Comparison of ENCODE assay signal across 19 cellular contexts in genomic region chr6:155252581-155252980, GRCh38. TPM values are rescaled to one million over a fixed set of nuclear protein-coding genes. Genes with fewer than 3 reads are reported as not detected.
A peak's percentile ranks its signal among the peaks of the same experiment; 100 is the strongest.
DNase-seq lines count a peak whose midpoint lies in the region; ATAC-seq and TF ChIP-seq lines count a peak whose summit lies in the region.
"Had no signal": no experiment of that assay in that cellular context is flagged by ENCODE, and none has a peak within 500 bp of the region (broad histone marks: within the 10 kb centered on the region; RNA-seq: fewer than 3 reads in every experiment).

No MANE protein-coding gene starts in this region.

- H3K79me2 ChIP-seq in SK-N-SH (ENCODE audit: insufficient read depth): no peaks in the 10 kb centered on the region

- no peak for TF ChIP-seq CTCF in HEK293 (tag by site-specific recombination; IDR thresholded peaks at IDR 0.05)
- TF ChIP-seq CTCF in Panc1 (IDR thresholded peaks at IDR 0.05): no peak
- TF ChIP-seq CTCF in SK-N-SH (IDR thresholded peaks at IDR 0.05): no peak
- TF ChIP-seq CTCF in transverse colon (IDR thresholded peaks at IDR 0.05): no peak

- H3F3A ChIP-seq in SK-N-SH (replicated peaks; ENCODE audit: insufficient read depth): peaks cover 10% of the 10 kb centered on the region

- CTCF ChIA-PET in HEK293 (lab: Yijun Ruan, JAX) (interaction anchor here (0.6 to 1.7 kb wide), 5 partner anchors 24 to 577 kb away, joined by 3 to 6 read pairs (median 4); no protein-coding TSS in a partner anchor), Panc1 (lab: Charles Lee) (no interaction called here), SK-N-SH (lab: Yijun Ruan, JAX) (interaction anchor here (0.9 to 4.7 kb wide), 6 partner anchors 12 to 324 kb away, joined by 3 to 28 read pairs (median 4); no protein-coding TSS in a partner anchor)

- WGBS in SK-N-SH (ENCODE audit: low lambda C conversion rate): 94% methylated on average over 8 of the region's 8 CpGs
- WGBS in transverse colon (ENCODE audit: low coverage in 1 of 2), 2 donors: 92 to 95% methylated on average over 2 to 8 of the region's 8 CpGs

- POLR2A ChIA-PET in HEK293 (lab: Yijun Ruan, JAX): no interaction called here
- POLR2A ChIA-PET in Panc1 (lab: Charles Lee): no interaction called here
- POLR2A ChIA-PET in SK-N-SH (lab: Yijun Ruan, JAX): no interaction called here

- H3K4me1 ChIP-seq in HEK293 (ENCODE audit: control insufficient read depth, insufficient read depth, low read length): no peaks in the 10 kb centered on the region
- peaks cover 3% of the 10 kb centered on the region; the same call in 1 of the 2 replicates for H3K4me1 ChIP-seq in Panc1 (ENCODE audit: control insufficient read depth, insufficient read depth, low read length)
- peaks cover 3 to 6% of the 10 kb centered on the region in 2 experiments; a peak in 3 of 4 replicates for H3K4me1 ChIP-seq in SK-N-SH (ENCODE audit: control insufficient read depth in 1 of 2, insufficient read depth in 2 of 2, low read depth in 1 of 2, low read length in 1 of 2)
- H3K4me1 ChIP-seq in transverse colon: no peaks in the 10 kb centered on the region

- TF ChIP-seq EP300 in SK-N-SH (IDR thresholded peaks at IDR 0.05; ENCODE audit: borderline replicate concordance in 1 of 2, low read depth in 1 of 2, low read length in 1 of 2): no peak
- no peak for TF ChIP-seq EP300 in transverse colon (IDR thresholded peaks at IDR 0.05; ENCODE audit: low read depth)

- H3K36me3 ChIP-seq in HEK293 (ENCODE audit: control insufficient read depth in 2 of 2, insufficient read depth in 1 of 2, low read length in 2 of 2): peaks cover 15 to 91% of the 10 kb centered on the region in 2 experiments
- peaks cover 19% of the 10 kb centered on the region for H3K36me3 ChIP-seq in Panc1 (ENCODE audit: control insufficient read depth, insufficient read depth, low read length)
- peaks cover 48 to 72% of the 10 kb centered on the region in 2 experiments for H3K36me3 ChIP-seq in SK-N-SH (replicated peaks in 1 of 2; ENCODE audit: control insufficient read depth in 1 of 2, insufficient read depth in 2 of 2, low read length in 1 of 2)
- H3K36me3 ChIP-seq in transverse colon: peaks cover 0 to 16% (median 3%) of the 10 kb centered on the region in 4 donors

- in situ Hi-C loops in Panc1 (cut with HindIII; ENCODE audit: low pct_unique_long_range_greater_than_20kb, low sequenced_read_pairs) (no loop called here), transverse colon (cut with MboI; ENCODE audit: low pct_ligation_motif_present in 1 of 4, low pct_unique_long_range_greater_than_20kb in 1 of 4, low sequenced_read_pairs in 3 of 4) (loop anchor here in 1 of 4 donors (25.0 kb wide), 1 partner anchor 315 kb away; no protein-coding TSS in a partner anchor)

- no peak for TF ChIP-seq POLR2A in transverse colon (IDR thresholded peaks at IDR 0.05)

- H3K4me2 ChIP-seq in SK-N-SH: no peak overlapping the region
- H3K4me2 ChIP-seq: PC-9 had no signal

- BruUV-seq in Panc1 (replicated peaks; lab: Mats Ljungman, UMichigan): no TSS peak

- intact Hi-C loops in Panc1 (cut with micrococcal nuclease; ENCODE audit: unreplicated experiment): no loop called here
- intact Hi-C loops in head of caudate nucleus (cut with DNase I): no loop called here
- intact Hi-C loops in transverse colon (cut with DNase I; ENCODE audit: low total_unique reads): loop anchor here (5.0 kb wide), 1 partner anchor 75 kb away; no protein-coding TSS in a partner anchor

- H4K20me1 ChIP-seq in SK-N-SH (ENCODE audit: insufficient read depth): no peaks in the 10 kb centered on the region

- H3K4me3 ChIP-seq in HEK293 (ENCODE audit: low read depth, low read length): no peak overlapping the region
- no peak overlapping the region for H3K4me3 ChIP-seq in Panc1 (ENCODE audit: low read depth in 2 of 2, low read length in 2 of 2)
- H3K4me3 ChIP-seq in SK-N-SH (ENCODE audit: low read depth in 2 of 2, low read length in 1 of 2): no peak overlapping the region
- H3K4me3 ChIP-seq in transverse colon: no peak overlapping the region
- H3K4me3 ChIP-seq: GM23248, MG63, PC-9, SJSA1 had no signal

- H3K27me3 ChIP-seq in Panc1 (ENCODE audit: control insufficient read depth, insufficient read depth, low read length) (no peaks in the 10 kb centered on the region), SK-N-SH (ENCODE audit: insufficient read depth) (no peaks in the 10 kb centered on the region), transverse colon (no peaks in the 10 kb centered on the region)
- H3K27me3 ChIP-seq: MG63, SJSA1 had no signal

- H3K27ac ChIP-seq in HEK293 (ENCODE audit: extremely low read depth, low read depth, low read length) (no peak overlapping the region), Panc1 (ENCODE audit: low read length) (peak overlapping the region; percentile 21; the same call in 1 of the 2 replicates), SK-N-SH (ENCODE audit: low read depth in 2 of 2, low read length in 1 of 2) (no peak overlapping the region), transverse colon (no peak overlapping the region)
- H3K27ac ChIP-seq: GM23248, SJSA1 had no signal

- H3K9ac ChIP-seq in SK-N-SH: no peak overlapping the region
- H3K9ac ChIP-seq: GM23248 had no signal

- H3K9me3 ChIP-seq in HEK293 (ENCODE audit: control insufficient read depth, insufficient read depth, low read depth, low read length): no peaks in the 10 kb centered on the region
- no peaks in the 10 kb centered on the region for H3K9me3 ChIP-seq in Panc1 (ENCODE audit: control insufficient read depth, insufficient read depth, low read depth, low read length)
- no peaks in the 10 kb centered on the region for H3K9me3 ChIP-seq in SK-N-SH
- H3K9me3 ChIP-seq in transverse colon: no peaks in the 10 kb centered on the region
- H3K9me3 ChIP-seq: MG63, SJSA1 had no signal

- H3K9me2 ChIP-seq in SK-N-SH: no peaks in the 10 kb centered on the region

- no peak for TF ChIP-seq RAD21 in SK-N-SH (IDR thresholded peaks at IDR 0.05; ENCODE audit: low read length)

- no peak for ATAC-seq in Panc1

- DNase-seq in Panc1 (ENCODE audit: low read depth, low spot score) (no peak), head of caudate nucleus (peak in 40 of 42 donors; percentile 42 to 93 (median 72)), putamen (ENCODE audit: low spot score) (peak; percentile 82), GM19240 (ENCODE audit: insufficient read length, low spot score) (no peak), midbrain (lab: John Stamatoyannopoulos, UW) (no peak), SK-N-SH (no peak), transverse colon (no peak)
- DNase-seq: Calu3; CD4-positive, CD25-positive, alpha-beta regulatory T cell; DMS79; GM23248; MG63; NCI-H1092 treated with DMSO at 0.1 percent for 48 hours; NCI-H1694; NCI-H510A treated with DMSO at 0.1 percent for 48 hours; NCI-H82 had no signal

- no peak overlapping the region for H2AFZ ChIP-seq in SK-N-SH (ENCODE audit: low read depth)
- H2AFZ ChIP-seq: GM23248, PC-9 had no signal

TF ChIP-seq in HEK293, 187 proteins besides CTCF, POLR2A, EP300 and RAD21 (continues in another document):
- TF ChIP-seq ZFHX2 (tag by site-specific recombination; conservative IDR thresholded peaks at IDR 0.05): peak; percentile 40; the same call in 1 of the 2 replicates
- TF ChIP-seq TCF7L2 (IDR thresholded peaks at IDR 0.05; ENCODE audit: borderline replicate concordance, low read depth, low read length): no peak
- peak; percentile 70 for TF ChIP-seq EGR2 (tag by site-specific recombination; IDR thresholded peaks at IDR 0.05; ENCODE audit: low read depth)
- TF ChIP-seq ZNF558 (tag by site-specific recombination; IDR thresholded peaks at IDR 0.05): no peak

TF ChIP-seq in SK-N-SH, 30 proteins besides CTCF, POLR2A, EP300 and RAD21 (continues in another document):
- TF ChIP-seq MEF2A (IDR thresholded peaks at IDR 0.05; ENCODE audit: borderline replicate concordance, low read depth) (no peak), MXI1 (IDR thresholded peaks at IDR 0.05; ENCODE audit: low read depth, low read length) (no peak), USF1 (IDR thresholded peaks at IDR 0.05; ENCODE audit: borderline replicate concordance, low read depth) (no peak), USF2 (IDR thresholded peaks at IDR 0.05; ENCODE audit: borderline replicate concordance, low read depth, low read length) (no peak)

RNA-seq across cellular contexts. Expression of gene CLDN20, which starts 11.2 kb away (rescaled TPM):
- total RNA-seq in Panc1 (2021; ENCODE audit: unreplicated experiment): not detected
- 0.24 TPM for polyA plus RNA-seq in Panc1 (2012; ENCODE audit: insufficient read length)
- polyA plus RNA-seq in SK-N-SH (2012; rRNA removed): 0.07 TPM in 1 of 2 replicates, not detected in the other
- 0.04 and 0.18 TPM in 2 replicates for polyA plus RNA-seq in SK-N-SH (2012; cell fraction: cytosol; rRNA removed)
- polyA plus RNA-seq in SK-N-SH (2012; cell fraction: nucleus; rRNA removed): 0.06 and 0.39 TPM in 2 replicates
- not detected for total RNA-seq in transverse colon
- total RNA-seq: Calu3; CD4-positive, CD25-positive, alpha-beta regulatory T cell; GM23248; PC-9; SJSA1 had no signal
- polyA plus RNA-seq: CD4-positive, CD25-positive, alpha-beta regulatory T cell; GM23248 had no signal

Comparison
In these comparisons a context has a peak if more than half of its experiments do, and no peak if none do; other contexts are left out.
1. DNase-seq: peak in head of caudate nucleus (40 of 42) and putamen (single experiment); none in Panc1 (single experiment), GM19240 (single experiment), midbrain (single experiment), SK-N-SH (single experiment) and transverse colon (single experiment).